ENCODE assay signal across 8 cellular contexts in the genomic region with DNA sequence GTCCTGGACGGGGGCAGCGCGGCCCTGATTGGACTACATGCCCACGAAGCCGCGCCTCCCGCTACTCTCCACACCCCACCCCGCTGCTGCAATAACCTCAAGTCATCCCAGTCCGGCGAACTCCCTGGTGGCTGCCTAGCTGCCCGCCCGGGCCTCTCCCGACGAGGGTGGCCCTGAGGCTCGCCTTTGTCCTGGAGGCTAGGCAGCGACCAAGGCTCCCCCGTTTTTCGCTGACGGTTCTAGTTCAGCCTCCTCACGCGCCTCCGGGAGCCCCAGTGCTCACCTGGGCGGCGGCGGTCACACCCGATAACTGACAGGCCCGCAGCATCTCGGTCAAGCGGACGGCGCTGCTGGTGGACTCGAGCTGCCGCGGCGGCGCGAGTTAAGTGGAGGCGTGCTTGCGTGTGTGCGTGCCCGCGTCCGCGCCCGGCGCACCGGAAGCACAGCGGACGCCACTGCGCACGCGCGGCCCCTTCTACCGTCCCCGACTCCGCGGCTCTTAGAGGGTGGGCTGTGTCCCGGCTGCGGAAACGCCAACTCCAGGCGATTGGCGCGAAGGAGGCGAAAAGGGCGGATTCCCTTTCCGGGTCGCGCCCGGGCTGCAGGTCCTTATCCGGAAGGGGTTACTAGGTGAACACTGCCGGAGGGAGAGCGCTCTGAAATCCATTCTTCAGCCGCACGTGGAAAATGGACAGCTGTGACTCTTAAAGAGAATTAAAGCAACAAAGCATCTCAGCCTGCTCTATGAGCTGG. TPM values are rescaled to one million over a fixed set of nuclear protein-coding genes. Genes with fewer than 3 reads are reported as not detected.
DNase-seq lines count a peak whose midpoint lies in the region; ATAC-seq and TF ChIP-seq lines count a peak whose summit lies in the region.

IMMT (minus strand) TSS at position 408 of the 753 bp plus-strand sequence; CDS start at position 328, 80 bp downstream.

- intact Hi-C loops in activated CD4-positive, alpha-beta T cell treated with anti-CD3 and anti-CD28 coated beads for 36 hours (cut with DNase I, micrococcal nuclease), result loop anchor here (1.0 to 10.0 kb wide), 11 partner anchors 90 to 866 kb away; partner anchors contain the start of genes POLR1A (in 2 of the 2), ST3GAL5 (in 2 of the 2), CAPG (in 1 of the 2) and CHMP3 (in 1 of the 2)

- H3K4me3 ChIP-seq in choroid plexus epithelial cell (ENCODE audit: low read depth, low read length), result peak within 1 kb of the TSS; percentile 100

- peak; percentile 98 for DNase-seq in AG20443 (ENCODE audit: low spot score)
- DNase-seq in NCI-H510A (lab: John Stamatoyannopoulos, UW), result peak; percentile 95
- DNase-seq in activated CD4-positive, alpha-beta T cell treated with anti-CD3 and anti-CD28 coated beads for 36 hours, result peak; percentile 97
- DNase-seq in choroid plexus epithelial cell (ENCODE audit: low read depth), result peak; percentile 98
- peak; percentile 98 for DNase-seq in kidney tubule cell (ENCODE audit: low spot score)
- peak; percentile 85 to 97 (median 92) for DNase-seq in stimulated activated CD4-positive, alpha-beta T cell treated with anti-CD3 and anti-CD28 coated beads, Interleukin-1b, Interleukin-23, amount 100 ng/mL, for 24 hours (ENCODE audit: low read depth in 4 of 4, low spot score in 1 of 4)

- peaks cover 44% of the 10 kb centered on the region for H3K4me1 Mint-ChIP-seq in activated CD4-positive, alpha-beta T cell treated with anti-CD3 and anti-CD28 coated beads for 36 hours

- H3K9me3 Mint-ChIP-seq in activated CD4-positive, alpha-beta T cell treated with anti-CD3 and anti-CD28 coated beads for 36 hours (ENCODE audit: low read depth), result no peaks in the 10 kb centered on the region

- TF ChIP-seq CTCF in choroid plexus epithelial cell (conservative IDR thresholded peaks at IDR 0.05; ENCODE audit: low read depth, low read length), result no peak

- H3K27me3 Mint-ChIP-seq in activated CD4-positive, alpha-beta T cell treated with anti-CD3 and anti-CD28 coated beads for 36 hours, result no peaks in the 10 kb centered on the region

- TF ChIP-seq POLR2A in GM19099 (IDR thresholded peaks at IDR 0.05; ENCODE audit: extremely low read depth, insufficient read length, low read depth), result peak; percentile 93

- peak within 1 kb of the TSS; percentile 81 for H3K4me3 Mint-ChIP-seq in activated CD4-positive, alpha-beta T cell treated with anti-CD3 and anti-CD28 coated beads for 36 hours

- H3K27ac Mint-ChIP-seq in activated CD4-positive, alpha-beta T cell treated with anti-CD3 and anti-CD28 coated beads for 36 hours, result peak within 1 kb of the TSS; percentile 92

- peak; percentile 91 for ATAC-seq in HG03432 (IDR thresholded peaks at IDR 0.05; ENCODE audit: unreplicated experiment)
- peak; percentile 93 for ATAC-seq in activated CD4-positive, alpha-beta T cell treated with anti-CD3 and anti-CD28 coated beads for 36 hours

- peaks cover 32% of the 10 kb centered on the region for H3K36me3 Mint-ChIP-seq in activated CD4-positive, alpha-beta T cell treated with anti-CD3 and anti-CD28 coated beads for 36 hours (ENCODE audit: low read depth)

- POLR2A ChIA-PET in activated CD4-positive, alpha-beta T cell treated with anti-CD3 and anti-CD28 coated beads for 36 hours (lab: Charles Lee), result interaction anchor here (0.5 to 2.4 kb wide), 5 partner anchors 10 to 245 kb away, joined by 3 to 12 read pairs (median 4); partner anchors contain the start of gene PTCD3

- CTCF ChIA-PET in activated CD4-positive, alpha-beta T cell treated with anti-CD3 and anti-CD28 coated beads for 36 hours (lab: Charles Lee), result interaction anchor here (0.8 to 2.1 kb wide), 6 partner anchors 10 to 148 kb away, joined by 3 to 10 read pairs (median 4); partner anchors contain the start of gene PTCD3

RNA-seq across cellular contexts. Expression of gene IMMT, which starts in this region (rescaled TPM):
- 100 to 1,000 TPM; 172 to 182 TPM for total RNA-seq in activated CD4-positive, alpha-beta T cell treated with anti-CD3 and anti-CD28 coated beads for 36 hours

Comparison
In these comparisons a context has a peak if more than half of its experiments do, and no peak if none do; other contexts are left out.
1. Peak in every context shown above with its lines: DNase-seq, ATAC-seq and H3K4me3 ChIP-seq.